In the genomic region with DNA sequence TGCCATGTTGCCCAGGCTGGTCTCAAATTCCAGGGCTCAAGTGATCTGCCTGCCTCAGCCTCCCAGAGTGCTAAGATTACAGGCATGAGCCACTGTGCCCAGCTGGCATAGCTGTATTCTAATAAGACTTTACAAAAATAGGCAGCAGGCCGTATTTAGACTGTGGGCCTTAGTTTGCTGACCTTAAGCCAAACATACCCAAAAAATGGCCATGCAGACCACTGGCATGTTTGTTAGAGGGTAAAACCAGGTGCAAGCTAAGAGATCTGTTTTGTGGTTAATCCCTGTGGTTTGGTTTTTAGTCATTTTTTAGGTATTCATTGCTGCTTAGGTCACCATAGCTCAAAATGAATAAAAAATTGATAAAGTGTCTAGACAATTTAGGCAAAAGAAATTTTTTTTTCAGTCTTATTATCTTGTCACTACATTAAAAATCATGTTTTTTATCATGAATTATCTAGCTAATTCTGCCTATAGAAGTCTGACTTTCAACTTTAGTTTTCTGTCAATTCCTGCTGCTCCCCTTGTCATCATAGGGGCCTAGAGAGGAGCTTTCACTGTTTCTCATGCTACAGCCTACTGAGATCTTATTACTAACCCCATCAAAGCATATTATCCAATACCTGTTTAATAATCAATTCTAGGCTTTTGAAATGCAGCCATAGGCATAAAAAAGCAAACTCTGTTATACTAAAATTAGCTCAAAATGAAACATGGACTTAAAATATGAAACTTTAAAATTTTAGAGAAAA, we compare ENCODE assay signal across 3 cellular contexts.
TF ChIP-seq lines count a peak whose summit lies in the region.

No MANE protein-coding gene starts in this region.

TF ChIP-seq in GM12878, 131 proteins besides CTCF, POLR2A, EP300 and RAD21 (continues in another document):
- TF ChIP-seq ZNF622 (IDR thresholded peaks at IDR 0.05), result no peak
- TF ChIP-seq RBBP5 (conservative IDR thresholded peaks at IDR 0.05), result no peak
- TF ChIP-seq HDAC2 (IDR thresholded peaks at IDR 0.05), result no peak
- TF ChIP-seq TARDBP (IDR thresholded peaks at IDR 0.05; ENCODE audit: borderline replicate concordance), result no peak
- TF ChIP-seq RUNX3 (IDR thresholded peaks at IDR 0.05; ENCODE audit: low read length), result peak; percentile 85
- TF ChIP-seq JUNB (IDR thresholded peaks at IDR 0.05), result peak; percentile 63
- no peak for TF ChIP-seq ELK1 (IDR thresholded peaks at IDR 0.05; ENCODE audit: low read depth, low read length)
- TF ChIP-seq, protein P1, sequence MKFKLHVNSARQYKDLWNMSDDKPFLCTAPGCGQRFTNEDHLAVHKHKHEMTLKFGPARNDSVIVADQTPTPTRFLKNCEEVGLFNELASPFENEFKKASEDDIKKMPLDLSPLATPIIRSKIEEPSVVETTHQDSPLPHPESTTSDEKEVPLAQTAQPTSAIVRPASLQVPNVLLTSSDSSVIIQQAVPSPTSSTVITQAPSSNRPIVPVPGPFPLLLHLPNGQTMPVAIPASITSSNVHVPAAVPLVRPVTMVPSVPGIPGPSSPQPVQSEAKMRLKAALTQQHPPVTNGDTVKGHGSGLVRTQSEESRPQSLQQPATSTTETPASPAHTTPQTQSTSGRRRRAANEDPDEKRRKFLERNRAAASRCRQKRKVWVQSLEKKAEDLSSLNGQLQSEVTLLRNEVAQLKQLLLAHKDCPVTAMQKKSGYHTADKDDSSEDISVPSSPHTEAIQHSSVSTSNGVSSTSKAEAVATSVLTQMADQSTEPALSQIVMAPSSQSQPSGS (IDR thresholded peaks at IDR 0.05; ENCODE audit: low read length), result peak; percentile 40; the same call in 1 of the 2 replicates
- no peak for TF ChIP-seq RELA (IDR thresholded peaks at IDR 0.05; ENCODE audit: borderline replicate concordance, partially characterized antibody)
- TF ChIP-seq CBFB (IDR thresholded peaks at IDR 0.05; ENCODE audit: low read depth), result 0 out of 2 replicates have a peak, but pooled peaks have one; percentile 30
- TF ChIP-seq REST (IDR thresholded peaks at IDR 0.05; ENCODE audit: low read depth, low read length), result no peak
- peak; percentile 34; the same call in 1 of the 2 replicates for TF ChIP-seq NFIC (IDR thresholded peaks at IDR 0.05; ENCODE audit: low read depth, low read length)
- TF ChIP-seq ASH2L (IDR thresholded peaks at IDR 0.05; ENCODE audit: borderline replicate concordance, low read depth), result no peak

TF ChIP-seq in SK-N-SH, 30 proteins besides CTCF, POLR2A, EP300 and RAD21:
- TF ChIP-seq NRF1 (IDR thresholded peaks at IDR 0.05; ENCODE audit: low read depth, low read length), result no peak
- TF ChIP-seq FOSL2 (IDR thresholded peaks at IDR 0.05; ENCODE audit: borderline replicate concordance, low read depth), result no peak
- no peak for TF ChIP-seq MEF2A (IDR thresholded peaks at IDR 0.05; ENCODE audit: borderline replicate concordance, low read depth)
- TF ChIP-seq SIN3A (IDR thresholded peaks at IDR 0.05; ENCODE audit: borderline replicate concordance, low read depth, low read length), result no peak
- TF ChIP-seq, protein P2, sequence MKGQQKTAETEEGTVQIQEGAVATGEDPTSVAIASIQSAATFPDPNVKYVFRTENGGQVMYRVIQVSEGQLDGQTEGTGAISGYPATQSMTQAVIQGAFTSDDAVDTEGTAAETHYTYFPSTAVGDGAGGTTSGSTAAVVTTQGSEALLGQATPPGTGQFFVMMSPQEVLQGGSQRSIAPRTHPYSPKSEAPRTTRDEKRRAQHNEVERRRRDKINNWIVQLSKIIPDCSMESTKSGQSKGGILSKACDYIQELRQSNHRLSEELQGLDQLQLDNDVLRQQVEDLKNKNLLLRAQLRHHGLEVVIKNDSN (IDR thresholded peaks at IDR 0.05; ENCODE audit: borderline replicate concordance, low read depth), result no peak
- no peak for TF ChIP-seq REST (IDR thresholded peaks at IDR 0.05; ENCODE audit: low read depth, low read length)
- no peak for TF ChIP-seq TAF1 (IDR thresholded peaks at IDR 0.05; ENCODE audit: borderline replicate concordance, low read depth, low read length)
- TF ChIP-seq RXRA (IDR thresholded peaks at IDR 0.05; ENCODE audit: borderline replicate concordance, low read depth), result no peak
- TF ChIP-seq ZBTB33 (IDR thresholded peaks at IDR 0.05; ENCODE audit: borderline replicate concordance, low read depth), result no peak
- TF ChIP-seq PBX3 (IDR thresholded peaks at IDR 0.05), result no peak
- no peak for TF ChIP-seq SMC3 (IDR thresholded peaks at IDR 0.05; ENCODE audit: low read depth, low read length)
- TF ChIP-seq JUND (IDR thresholded peaks at IDR 0.05), result no peak
- TF ChIP-seq CHD2 (IDR thresholded peaks at IDR 0.05; ENCODE audit: low read length, partially characterized antibody), result no peak

TF ChIP-seq in GM23338, 12 proteins besides CTCF, POLR2A, EP300 and RAD21:
- TF ChIP-seq REST (IDR thresholded peaks at IDR 0.05; ENCODE audit: unreplicated experiment) (no peak), CREB1 (CRISPR knock-in tag; IDR thresholded peaks at IDR 0.05; ENCODE audit: low read depth) (no peak), JUNB (IDR thresholded peaks at IDR 0.05; ENCODE audit: unreplicated experiment) (no peak), ZNF331 (CRISPR knock-in tag; IDR thresholded peaks at IDR 0.05; ENCODE audit: low read depth) (no peak), POLR2AphosphoS5 (IDR thresholded peaks at IDR 0.05; ENCODE audit: low read depth) (no peak), NANOG (IDR thresholded peaks at IDR 0.05; ENCODE audit: borderline replicate concordance) (no peak), EZH2phosphoT487 (IDR thresholded peaks at IDR 0.05; ENCODE audit: unreplicated experiment) (no peak)
